ENCODE assay signal across 3 cellular contexts in the genomic region with DNA sequence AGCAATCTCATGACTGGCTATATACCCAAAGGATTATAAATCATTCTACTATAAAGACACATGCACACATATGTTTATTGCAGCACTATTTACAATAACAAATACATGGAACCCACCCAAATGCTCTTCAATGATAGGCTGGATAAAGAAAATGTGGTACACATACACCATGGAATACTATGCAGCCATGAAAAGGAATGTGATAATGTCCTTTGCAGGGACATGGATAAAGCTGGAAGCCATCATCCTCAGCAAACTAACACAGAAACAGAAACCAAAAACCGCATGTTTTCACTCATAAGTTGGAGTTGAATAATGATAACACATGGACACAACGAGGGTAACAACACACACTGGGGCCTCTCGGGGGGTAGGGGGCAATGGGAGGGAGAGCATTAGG.
DNase-seq lines count a peak whose midpoint lies in the region; ATAC-seq, FAIRE-seq and TF ChIP-seq lines count a peak whose summit lies in the region.
"Not testable (repeated sequence)": the region's sequence is repeated elsewhere in the genome, so short reads cannot be mapped to it uniquely, and the experiment has no call there.

No MANE protein-coding gene starts in this region.

- H3K4me2 ChIP-seq in K562 (ENCODE audit: insufficient read depth, low read length), result not testable (repeated sequence)

- WGBS in K562 (ENCODE audit: insufficient coverage, low coverage, missing lambda C conversion rate), result 3% methylated on average over 3 of the region's 3 CpGs

- not testable (repeated sequence) for TF ChIP-seq EP300 in K562 (IDR thresholded peaks at IDR 0.05; ENCODE audit: low read length)

- peak; percentile 64 for FAIRE-seq in HTR-8/SVneo (lab: Jason Lieb, UNC)
- not testable (repeated sequence) for FAIRE-seq in K562 (lab: Jason Lieb, UNC)

- H4K20me1 ChIP-seq in K562 (replicated peaks; ENCODE audit: control insufficient read depth, insufficient read depth, low read length), result not testable (repeated sequence)

- intact Hi-C loops in K562 (cut with micrococcal nuclease), result not testable (repeated sequence)

- ATAC-seq in K562, result not testable (repeated sequence)

- not testable (repeated sequence) for TF ChIP-seq POLR2A in K562 (conservative IDR thresholded peaks at IDR 0.05)

- DNase-seq in HTR-8/SVneo (ENCODE audit: insufficient read length, low spot score); K562 (ENCODE audit: extremely low read depth in 1 of 4, low spot score in 3 of 4): not testable (repeated sequence)

- H3K4me3 ChIP-seq in HEK293 (ENCODE audit: low read depth, low read length); K562: not testable (repeated sequence)

- H2AFZ ChIP-seq in K562 (ENCODE audit: low read depth, low read length), result not testable (repeated sequence)

- H3K79me2 ChIP-seq in K562 (ENCODE audit: control insufficient read depth, insufficient read depth, low read length), result not testable (repeated sequence)

- not testable (repeated sequence) for H3K9ac ChIP-seq in K562 (ENCODE audit: insufficient read depth in 1 of 2, low read depth in 2 of 2, low read length in 2 of 2)

- not testable (repeated sequence) for TF ChIP-seq RAD21 in K562 (CRISPR knock-in tag; conservative IDR thresholded peaks at IDR 0.05 in 1 of 2, IDR thresholded peaks at IDR 0.05 in 1 of 2)

- H3K4me1 ChIP-seq in HEK293 (ENCODE audit: control insufficient read depth, insufficient read depth, low read length); K562 (replicated peaks in 1 of 2; ENCODE audit: control insufficient read depth in 2 of 2, insufficient read depth in 2 of 2, low read length in 2 of 2): not testable (repeated sequence)

- not testable (repeated sequence) for H3K36me3 ChIP-seq in HEK293 (ENCODE audit: control insufficient read depth in 2 of 2, insufficient read depth in 1 of 2, low read length in 2 of 2); K562 (ENCODE audit: control insufficient read depth, insufficient read depth, low read length)

- in situ Hi-C loops in K562 (cut with MboI), result not testable (repeated sequence)

- not testable (repeated sequence) for H3K9me3 ChIP-seq in HEK293 (ENCODE audit: control insufficient read depth, insufficient read depth, low read depth, low read length); K562 (replicated peaks; ENCODE audit: control insufficient read depth, insufficient read depth, low read depth, low read length)

- POLR2A ChIA-PET in HEK293 (lab: Yijun Ruan, JAX); K562 (lab: Yijun Ruan, JAX): not testable (repeated sequence)

- not testable (repeated sequence) for BruUV-seq in K562 (replicated peaks; lab: Mats Ljungman, UMichigan)

- TF ChIP-seq CTCF in HEK293 (tag by site-specific recombination; IDR thresholded peaks at IDR 0.05); K562 (IDR thresholded peaks at IDR 0.05 in 2 of 3, conservative IDR thresholded peaks at IDR 0.05 in 1 of 3; ENCODE audit: insufficient read depth in 2 of 3, low read depth in 1 of 3, low read length in 3 of 3): not testable (repeated sequence)

- CTCF ChIA-PET in HEK293 (lab: Yijun Ruan, JAX); K562 (lab: Yijun Ruan, JAX; ENCODE audit: low intra/inter-chr PET ratio): not testable (repeated sequence)

- H3K27me3 ChIP-seq in K562 (ENCODE audit: control insufficient read depth in 2 of 2, insufficient read depth in 2 of 2, low read length in 2 of 2), result not testable (repeated sequence)

- not testable (repeated sequence) for H3K9me1 ChIP-seq in K562 (ENCODE audit: control insufficient read depth, insufficient read depth, low read length)

- H3K27ac ChIP-seq in HEK293 (ENCODE audit: extremely low read depth, low read depth, low read length); K562 (ENCODE audit: extremely low read depth, low read depth, low read length): not testable (repeated sequence)

TF ChIP-seq in HEK293, 187 proteins besides CTCF, POLR2A, EP300 and RAD21:
- TF ChIP-seq ZNF146 (tag by site-specific recombination; IDR thresholded peaks at IDR 0.05), result peak; percentile 69

TF ChIP-seq in K562, 482 proteins besides CTCF, POLR2A, EP300 and RAD21:
- TF ChIP-seq ZNF146 (CRISPR knock-in tag; IDR thresholded peaks at IDR 0.05; ENCODE audit: unreplicated experiment), result peak; percentile 75
